ENCODE assay signal across 16 cellular contexts in the genomic region with DNA sequence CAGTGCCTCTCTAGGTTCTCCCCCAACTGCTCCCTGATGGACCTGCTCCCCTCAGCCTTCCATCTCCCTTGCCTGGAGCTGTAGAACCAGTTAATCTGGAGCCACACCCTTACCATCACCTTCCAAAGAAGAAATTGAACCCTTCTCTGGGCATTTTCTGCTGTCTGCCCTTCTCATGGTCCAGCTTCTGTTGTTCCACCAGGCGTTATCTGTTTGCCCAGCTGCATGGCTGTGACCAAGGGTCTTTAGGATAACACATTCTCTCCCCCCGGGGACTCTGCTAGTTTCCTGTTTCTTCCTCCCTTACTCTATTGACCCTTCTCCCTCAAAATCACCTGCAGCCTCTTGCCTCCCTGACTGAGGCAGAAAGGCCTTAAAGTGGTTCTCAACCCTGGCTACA. TPM values are rescaled to one million over a fixed set of nuclear protein-coding genes. Genes with fewer than 3 reads are reported as not detected.
"Had no signal": no experiment of that assay in that cellular context is flagged by ENCODE, and none has a peak within 500 bp of the region (broad histone marks: within the 10 kb centered on the region; RNA-seq: fewer than 3 reads in every experiment).

No MANE protein-coding gene starts in this region.

- H3K27ac ChIP-seq: body of pancreas, psoas muscle, suprapubic skin, upper lobe of right lung had no signal

- H3K27ac Mint-ChIP-seq: activated naive CD4-positive, alpha-beta T cell treated with anti-CD3 and anti-CD28 coated beads, Interleukin-2, amount 50 U/mL, for 24 hours; activated T-helper 1 cell treated with anti-CD3 and anti-CD28 coated beads, Interleukin-12 subunit alpha, Interleukin-12 subunit beta, Interleukin-2, Interleukin-4 antibody, amounts not matched to agents 30 ng/mL and 10 ng/mL and 1 ng/mL, durations not matched to agents 14 hours and 24 hours and 36 hours; dendritic cell treated with granulocyte-macrophage colony-stimulating factor and Interleukin-4, amounts not matched to agents 40 ng/mL and 50 ng/mL, for 4 days; nephron had no signal

- H3K27me3 Mint-ChIP-seq: central memory CD8-positive, alpha-beta T cell had no signal

- H3K9me3 Mint-ChIP-seq: activated naive CD4-positive, alpha-beta T cell treated with anti-CD3 and anti-CD28 coated beads, Interleukin-2, amount 50 U/mL, for 24 hours; activated T-helper 1 cell treated with anti-CD3 and anti-CD28 coated beads, Interleukin-12 subunit alpha, Interleukin-12 subunit beta, Interleukin-2, Interleukin-4 antibody, amounts not matched to agents 30 ng/mL and 10 ng/mL and 1 ng/mL, durations not matched to agents 14 hours and 24 hours and 36 hours; central memory CD8-positive, alpha-beta T cell; dendritic cell treated with granulocyte-macrophage colony-stimulating factor and Interleukin-4, amounts not matched to agents 40 ng/mL and 50 ng/mL, for 4 days; nephron; T-helper 2 cell treated with Interferon-gamma antibody and Interleukin-4, amounts not matched to agents 5 μg/mL and 100 μg/mL, for 36 hours had no signal

- H3K4me3 Mint-ChIP-seq: activated naive CD4-positive, alpha-beta T cell treated with anti-CD3 and anti-CD28 coated beads, Interleukin-2, amount 50 U/mL, for 24 hours; activated T-helper 1 cell treated with anti-CD3 and anti-CD28 coated beads, Interleukin-12 subunit alpha, Interleukin-12 subunit beta, Interleukin-2, Interleukin-4 antibody, amounts not matched to agents 30 ng/mL and 10 ng/mL and 1 ng/mL, durations not matched to agents 14 hours and 24 hours and 36 hours; dendritic cell treated with granulocyte-macrophage colony-stimulating factor and Interleukin-4, amounts not matched to agents 40 ng/mL and 50 ng/mL, for 4 days; T-helper 2 cell treated with Interferon-gamma antibody and Interleukin-4, amounts not matched to agents 5 μg/mL and 100 μg/mL, for 36 hours had no signal

- H3K36me3 ChIP-seq: suprapubic skin, upper lobe of right lung had no signal

- H3K4me3 ChIP-seq: body of pancreas, psoas muscle, suprapubic skin, upper lobe of right lung had no signal

- H3K27me3 ChIP-seq: body of pancreas, suprapubic skin, upper lobe of right lung had no signal

- DNase-seq: activated CD4-positive, CD25-positive, alpha-beta regulatory T cell treated with anti-CD3 and anti-CD28 coated beads, Interleukin-2, amount 50 U/mL, for 72 hours; body of pancreas; mammary epithelial cell; occipital lobe; psoas muscle; stimulated activated CD4-positive, alpha-beta T cell treated with anti-CD3 and anti-CD28 coated beads, Interleukin-12 subunit alpha, Interleukin-12 subunit beta, amount 100 ng/mL, for 4 hours; stimulated activated naive CD8-positive, alpha-beta T cell treated with anti-CD3 and anti-CD28 coated beads, Interleukin-15, Interleukin-2, amounts not matched to agents 100 U/mL and 50 U/mL, for 24 hours; upper lobe of right lung had no signal

- H3K36me3 Mint-ChIP-seq: activated naive CD4-positive, alpha-beta T cell treated with anti-CD3 and anti-CD28 coated beads, Interleukin-2, amount 50 U/mL, for 24 hours had no signal

- H3K9me3 ChIP-seq: body of pancreas, psoas muscle, suprapubic skin, upper lobe of right lung had no signal

RNA-seq across cellular contexts. Expression of gene ANKRD53, which starts 3.2 kb away (rescaled TPM):
- total RNA-seq: activated T-helper 1 cell treated with anti-CD3 and anti-CD28 coated beads, Interleukin-12 subunit alpha, Interleukin-12 subunit beta, Interleukin-2, Interleukin-4 antibody, amounts not matched to agents 30 ng/mL and 10 ng/mL and 1 ng/mL, durations not matched to agents 14 hours and 24 hours and 36 hours had no signal

RNA-seq across cellular contexts. Expression of gene ATP6V1B1, which starts 39.5 kb away (rescaled TPM):
- total RNA-seq: activated T-helper 1 cell treated with anti-CD3 and anti-CD28 coated beads, Interleukin-12 subunit alpha, Interleukin-12 subunit beta, Interleukin-2, Interleukin-4 antibody, amounts not matched to agents 30 ng/mL and 10 ng/mL and 1 ng/mL, durations not matched to agents 14 hours and 24 hours and 36 hours; glomerular endothelial cell; occipital lobe had no signal
